Comparison of ENCODE assay signal across 11 cellular contexts in genomic region chr12:87667378-87667777, GRCh38.
A peak's percentile ranks its signal among the peaks of the same experiment; 100 is the strongest.
DNase-seq lines count a peak whose midpoint lies in the region; ATAC-seq, FAIRE-seq and TF ChIP-seq lines count a peak whose summit lies in the region.
"Had no signal": no experiment of that assay in that cellular context is flagged by ENCODE, and none has a peak within 500 bp of the region (broad histone marks: within the 10 kb centered on the region; RNA-seq: fewer than 3 reads in every experiment).

No MANE protein-coding gene starts in this region.

- intact Hi-C loops in OCI-LY7 (cut with micrococcal nuclease; ENCODE audit: unreplicated experiment) (no loop called here), sciatic nerve (cut with DNase I) (no loop called here)

- no peak overlapping the region for H2AFZ ChIP-seq in OCI-LY7 (ENCODE audit: low read length)

- H3K4me3 ChIP-seq in OCI-LY7 (ENCODE audit: low read depth, low read length, poor library complexity, severe bottlenecking), result no peak overlapping the region
- H3K4me3 ChIP-seq: colonic mucosa had no signal

- no peaks in the 10 kb centered on the region; the same call in 1 of the 2 replicates for H3K9me2 ChIP-seq in OCI-LY7 (ENCODE audit: insufficient read depth, low read length)

- DNase-seq in NCI-H146 (lab: John Stamatoyannopoulos, UW), result peak; percentile 13
- DNase-seq in NCI-H146 treated with DMSO at 0.1 percent for 48 hours (lab: John Stamatoyannopoulos, UW; ENCODE audit: unreplicated experiment), result no peak
- peak; percentile 1 for DNase-seq in OCI-LY7 (ENCODE audit: low spot score)
- DNase-seq in sciatic nerve (ENCODE audit: low spot score), result no peak
- DNase-seq in frontal cortex (ENCODE audit: low spot score in 2 of 2), result no peak
- DNase-seq in activated CD4-positive, alpha-beta memory T cell treated with anti-CD3 and anti-CD28 coated beads, Interleukin-2, amount 10 ng/mL, durations not matched to agents 7 days and 5 days, result no peak
- DNase-seq: activated CD8-positive, alpha-beta T cell treated with anti-CD3 and anti-CD28 coated beads for 36 hours; colonic mucosa; NK-92 treated with Interleukin-12 subunit alpha and Interleukin-12 subunit beta, amount 100 ng/mL, for 24 hours had no signal

- no peaks in the 10 kb centered on the region for H3K27me3 Mint-ChIP-seq in activated CD4-positive, alpha-beta memory T cell treated with anti-CD3 and anti-CD28 coated beads, Interleukin-2, amount 10 ng/mL, durations not matched to agents 7 days and 5 days
- H3K27me3 Mint-ChIP-seq: activated CD8-positive, alpha-beta T cell treated with anti-CD3 and anti-CD28 coated beads for 36 hours had no signal

- no peak overlapping the region for H3K27ac ChIP-seq in OCI-LY7 (ENCODE audit: low read depth, low read length, poor library complexity, severe bottlenecking)
- H3K27ac ChIP-seq: colonic mucosa had no signal

- no peak overlapping the region for H3K27ac Mint-ChIP-seq in activated CD4-positive, alpha-beta memory T cell treated with anti-CD3 and anti-CD28 coated beads, Interleukin-2, amount 10 ng/mL, durations not matched to agents 7 days and 5 days
- H3K27ac Mint-ChIP-seq: activated CD8-positive, alpha-beta T cell treated with anti-CD3 and anti-CD28 coated beads for 36 hours had no signal

- no peaks in the 10 kb centered on the region for H3K79me2 ChIP-seq in OCI-LY7 (ENCODE audit: insufficient read depth, low read depth, low read length)

- no peaks in the 10 kb centered on the region for H3K36me3 Mint-ChIP-seq in activated CD4-positive, alpha-beta memory T cell treated with anti-CD3 and anti-CD28 coated beads, Interleukin-2, amount 10 ng/mL, durations not matched to agents 7 days and 5 days (ENCODE audit: low read depth)

- TF ChIP-seq CTCF in OCI-LY7 (conservative IDR thresholded peaks at IDR 0.05; ENCODE audit: low read length), result peak; percentile 24; the same call in 1 of the 2 replicates

- no TSS peak for BruUV-seq in OCI-LY7 (replicated peaks; lab: Mats Ljungman, UMichigan)

- H3K4me1 ChIP-seq in OCI-LY7 (ENCODE audit: insufficient read depth, low read length, poor library complexity, severe bottlenecking), result no peaks in the 10 kb centered on the region
- H3K4me1 ChIP-seq: colonic mucosa had no signal

- H3K9me3 Mint-ChIP-seq in activated CD4-positive, alpha-beta memory T cell treated with anti-CD3 and anti-CD28 coated beads, Interleukin-2, amount 10 ng/mL, durations not matched to agents 7 days and 5 days, result no peaks in the 10 kb centered on the region
- H3K9me3 Mint-ChIP-seq: activated CD8-positive, alpha-beta T cell treated with anti-CD3 and anti-CD28 coated beads for 36 hours had no signal

- H3K4me1 Mint-ChIP-seq in activated CD4-positive, alpha-beta memory T cell treated with anti-CD3 and anti-CD28 coated beads, Interleukin-2, amount 10 ng/mL, durations not matched to agents 7 days and 5 days, result no peaks in the 10 kb centered on the region

- no peaks in the 10 kb centered on the region for H3K36me3 ChIP-seq in OCI-LY7 (ENCODE audit: insufficient read depth, low read length)
- H3K36me3 ChIP-seq: colonic mucosa had no signal

- H3K4me2 ChIP-seq in OCI-LY7 (ENCODE audit: low read length), result no peak overlapping the region

- POLR2A ChIA-PET in OCI-LY7 (lab: Charles Lee), result no interaction called here
- POLR2A ChIA-PET in activated CD4-positive, alpha-beta memory T cell treated with anti-CD3 and anti-CD28 coated beads, Interleukin-2, amount 10 ng/mL, durations not matched to agents 7 days and 5 days (lab: Charles Lee), result no interaction called here

- peak; percentile 53 for ATAC-seq in esophagus mucosa
- ATAC-seq in sciatic nerve, result peak; percentile 51
- no peak for ATAC-seq in HG03354 (IDR thresholded peaks at IDR 0.05; ENCODE audit: poor library complexity, severe bottlenecking, unreplicated experiment)
- ATAC-seq: activated CD8-positive, alpha-beta T cell treated with anti-CD3 and anti-CD28 coated beads for 36 hours had no signal

- H3K9me3 ChIP-seq in OCI-LY7 (ENCODE audit: low read length), result no peaks in the 10 kb centered on the region
- H3K9me3 ChIP-seq: colonic mucosa had no signal

- no peak for FAIRE-seq in frontal cortex (lab: Jason Lieb, UNC)

- CTCF ChIA-PET in OCI-LY7 (lab: Charles Lee; ENCODE audit: unreplicated experiment), result no interaction called here
- CTCF ChIA-PET in activated CD4-positive, alpha-beta memory T cell treated with anti-CD3 and anti-CD28 coated beads, Interleukin-2, amount 10 ng/mL, durations not matched to agents 7 days and 5 days (lab: Charles Lee), result no interaction called here

- H4K20me1 ChIP-seq in OCI-LY7 (ENCODE audit: insufficient read depth, low read length), result no peaks in the 10 kb centered on the region

- no peak overlapping the region for H3K4me3 Mint-ChIP-seq in activated CD4-positive, alpha-beta memory T cell treated with anti-CD3 and anti-CD28 coated beads, Interleukin-2, amount 10 ng/mL, durations not matched to agents 7 days and 5 days
- H3K4me3 Mint-ChIP-seq: activated CD8-positive, alpha-beta T cell treated with anti-CD3 and anti-CD28 coated beads for 36 hours had no signal

Comparison
In these comparisons a context has a peak if more than half of its experiments do, and no peak if none do; other contexts are left out.
1. DNase-seq: peak in NCI-H146 (single experiment) and OCI-LY7 (single experiment); none in NCI-H146 treated with DMSO at 0.1 percent for 48 hours (single experiment), sciatic nerve (single experiment), frontal cortex (0 of 2) and activated CD4-positive, alpha-beta memory T cell treated with anti-CD3 and anti-CD28 coated beads, Interleukin-2, amount 10 ng/mL, durations not matched to agents 7 days and 5 days (single experiment).